ENCODE assay signal across 1 cellular context in the genomic region with DNA sequence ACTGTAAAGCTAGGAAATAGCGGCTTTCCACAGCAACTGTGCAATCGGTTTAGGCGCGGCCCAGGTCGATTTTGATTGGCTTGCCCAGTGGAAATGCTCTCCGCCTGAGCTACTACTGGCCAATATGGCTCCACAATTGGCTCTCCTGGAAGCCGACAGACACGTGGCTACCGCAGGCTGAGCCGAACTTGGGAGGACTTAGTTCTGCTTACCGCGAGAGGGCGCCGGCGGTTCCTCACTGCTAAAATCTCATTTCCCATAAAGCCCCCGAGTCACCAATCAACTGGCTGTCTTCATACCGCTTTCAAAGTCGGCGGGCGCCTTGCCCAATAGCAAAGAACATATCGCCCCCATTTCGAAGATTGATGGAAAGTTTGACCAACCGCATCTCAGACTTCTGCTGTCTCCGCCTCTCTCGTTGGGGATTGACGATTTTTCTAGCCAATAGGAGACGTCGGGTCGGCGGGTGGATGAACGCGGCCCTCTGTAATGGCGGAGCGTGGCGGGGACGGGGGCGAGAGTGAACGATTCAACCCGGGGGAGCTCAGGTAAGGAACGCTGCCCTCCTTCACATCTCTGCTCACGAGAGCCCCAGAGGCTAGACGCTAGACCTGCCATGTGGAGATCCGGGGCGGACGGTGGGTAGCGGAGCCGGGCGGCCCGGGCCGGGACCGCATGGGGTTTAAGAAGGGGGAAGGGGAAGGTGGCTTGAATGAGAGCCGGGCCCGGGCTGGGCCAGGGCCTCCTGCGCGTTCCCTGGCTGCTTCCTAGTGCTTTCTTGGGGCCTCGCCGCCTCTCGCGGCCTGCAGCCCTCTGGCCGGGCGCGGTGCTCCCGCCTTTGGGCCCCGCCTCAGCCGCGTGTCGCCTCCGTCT.
TF ChIP-seq lines count a peak whose summit lies in the region.

A gene (plus strand): TSS at position 473 of the 873 bp plus-strand sequence. CDS start 17 bp downstream, at position 490.

TF ChIP-seq in WTC11, 78 proteins besides CTCF, POLR2A, EP300 and RAD21 (continued from another document):
- TF ChIP-seq, protein P1, sequence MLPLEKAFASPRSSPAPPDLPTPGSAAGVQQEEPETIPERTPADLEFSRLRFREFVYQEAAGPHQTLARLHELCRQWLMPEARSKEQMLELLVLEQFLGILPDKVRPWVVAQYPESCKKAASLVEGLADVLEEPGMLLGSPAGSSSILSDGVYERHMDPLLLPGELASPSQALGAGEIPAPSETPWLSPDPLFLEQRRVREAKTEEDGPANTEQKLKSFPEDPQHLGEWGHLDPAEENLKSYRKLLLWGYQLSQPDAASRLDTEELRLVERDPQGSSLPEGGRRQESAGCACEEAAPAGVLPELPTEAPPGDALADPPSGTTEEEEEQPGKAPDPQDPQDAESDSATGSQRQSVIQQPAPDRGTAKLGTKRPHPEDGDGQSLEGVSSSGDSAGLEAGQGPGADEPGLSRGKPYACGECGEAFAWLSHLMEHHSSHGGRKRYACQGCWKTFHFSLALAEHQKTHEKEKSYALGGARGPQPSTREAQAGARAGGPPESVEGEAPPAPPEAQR (CRISPR knock-in tag; IDR thresholded peaks at IDR 0.05), result peak; percentile 72; the same call in 1 of the 2 replicates
- peak; percentile 99 for TF ChIP-seq NFYB (CRISPR knock-in tag; conservative IDR thresholded peaks at IDR 0.05; ENCODE audit: low read depth)
- TF ChIP-seq GTF2I (CRISPR knock-in tag; conservative IDR thresholded peaks at IDR 0.05), result 0 out of 2 replicates have a peak, but pooled peaks have one; percentile 5
- TF ChIP-seq, protein P2, sequence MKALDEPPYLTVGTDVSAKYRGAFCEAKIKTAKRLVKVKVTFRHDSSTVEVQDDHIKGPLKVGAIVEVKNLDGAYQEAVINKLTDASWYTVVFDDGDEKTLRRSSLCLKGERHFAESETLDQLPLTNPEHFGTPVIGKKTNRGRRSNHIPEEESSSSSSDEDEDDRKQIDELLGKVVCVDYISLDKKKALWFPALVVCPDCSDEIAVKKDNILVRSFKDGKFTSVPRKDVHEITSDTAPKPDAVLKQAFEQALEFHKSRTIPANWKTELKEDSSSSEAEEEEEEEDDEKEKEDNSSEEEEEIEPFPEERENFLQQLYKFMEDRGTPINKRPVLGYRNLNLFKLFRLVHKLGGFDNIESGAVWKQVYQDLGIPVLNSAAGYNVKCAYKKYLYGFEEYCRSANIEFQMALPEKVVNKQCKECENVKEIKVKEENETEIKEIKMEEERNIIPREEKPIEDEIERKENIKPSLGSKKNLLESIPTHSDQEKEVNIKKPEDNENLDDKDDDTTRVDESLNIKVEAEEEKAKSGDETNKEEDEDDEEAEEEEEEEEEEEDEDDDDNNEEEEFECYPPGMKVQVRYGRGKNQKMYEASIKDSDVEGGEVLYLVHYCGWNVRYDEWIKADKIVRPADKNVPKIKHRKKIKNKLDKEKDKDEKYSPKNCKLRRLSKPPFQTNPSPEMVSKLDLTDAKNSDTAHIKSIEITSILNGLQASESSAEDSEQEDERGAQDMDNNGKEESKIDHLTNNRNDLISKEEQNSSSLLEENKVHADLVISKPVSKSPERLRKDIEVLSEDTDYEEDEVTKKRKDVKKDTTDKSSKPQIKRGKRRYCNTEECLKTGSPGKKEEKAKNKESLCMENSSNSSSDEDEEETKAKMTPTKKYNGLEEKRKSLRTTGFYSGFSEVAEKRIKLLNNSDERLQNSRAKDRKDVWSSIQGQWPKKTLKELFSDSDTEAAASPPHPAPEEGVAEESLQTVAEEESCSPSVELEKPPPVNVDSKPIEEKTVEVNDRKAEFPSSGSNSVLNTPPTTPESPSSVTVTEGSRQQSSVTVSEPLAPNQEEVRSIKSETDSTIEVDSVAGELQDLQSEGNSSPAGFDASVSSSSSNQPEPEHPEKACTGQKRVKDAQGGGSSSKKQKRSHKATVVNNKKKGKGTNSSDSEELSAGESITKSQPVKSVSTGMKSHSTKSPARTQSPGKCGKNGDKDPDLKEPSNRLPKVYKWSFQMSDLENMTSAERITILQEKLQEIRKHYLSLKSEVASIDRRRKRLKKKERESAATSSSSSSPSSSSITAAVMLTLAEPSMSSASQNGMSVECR (CRISPR knock-in tag; IDR thresholded peaks at IDR 0.05; ENCODE audit: borderline replicate concordance), result peak; percentile 87; the same call in 1 of the 2 replicates
- TF ChIP-seq, protein P3, sequence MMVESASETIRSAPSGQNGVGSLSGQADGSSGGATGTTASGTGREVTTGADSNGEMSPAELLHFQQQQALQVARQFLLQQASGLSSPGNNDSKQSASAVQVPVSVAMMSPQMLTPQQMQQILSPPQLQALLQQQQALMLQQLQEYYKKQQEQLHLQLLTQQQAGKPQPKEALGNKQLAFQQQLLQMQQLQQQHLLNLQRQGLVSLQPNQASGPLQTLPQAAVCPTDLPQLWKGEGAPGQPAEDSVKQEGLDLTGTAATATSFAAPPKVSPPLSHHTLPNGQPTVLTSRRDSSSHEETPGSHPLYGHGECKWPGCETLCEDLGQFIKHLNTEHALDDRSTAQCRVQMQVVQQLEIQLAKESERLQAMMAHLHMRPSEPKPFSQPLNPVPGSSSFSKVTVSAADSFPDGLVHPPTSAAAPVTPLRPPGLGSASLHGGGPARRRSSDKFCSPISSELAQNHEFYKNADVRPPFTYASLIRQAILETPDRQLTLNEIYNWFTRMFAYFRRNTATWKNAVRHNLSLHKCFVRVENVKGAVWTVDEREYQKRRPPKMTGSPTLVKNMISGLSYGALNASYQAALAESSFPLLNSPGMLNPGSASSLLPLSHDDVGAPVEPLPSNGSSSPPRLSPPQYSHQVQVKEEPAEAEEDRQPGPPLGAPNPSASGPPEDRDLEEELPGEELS (CRISPR knock-in tag; IDR thresholded peaks at IDR 0.05), result peak; percentile 46; the same call in 1 of the 2 replicates
- TF ChIP-seq, protein P4, sequence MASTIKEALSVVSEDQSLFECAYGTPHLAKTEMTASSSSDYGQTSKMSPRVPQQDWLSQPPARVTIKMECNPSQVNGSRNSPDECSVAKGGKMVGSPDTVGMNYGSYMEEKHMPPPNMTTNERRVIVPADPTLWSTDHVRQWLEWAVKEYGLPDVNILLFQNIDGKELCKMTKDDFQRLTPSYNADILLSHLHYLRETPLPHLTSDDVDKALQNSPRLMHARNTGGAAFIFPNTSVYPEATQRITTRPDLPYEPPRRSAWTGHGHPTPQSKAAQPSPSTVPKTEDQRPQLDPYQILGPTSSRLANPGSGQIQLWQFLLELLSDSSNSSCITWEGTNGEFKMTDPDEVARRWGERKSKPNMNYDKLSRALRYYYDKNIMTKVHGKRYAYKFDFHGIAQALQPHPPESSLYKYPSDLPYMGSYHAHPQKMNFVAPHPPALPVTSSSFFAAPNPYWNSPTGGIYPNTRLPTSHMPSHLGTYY (CRISPR knock-in tag; IDR thresholded peaks at IDR 0.05), result peak; percentile 73; the same call in 1 of the 2 replicates
- TF ChIP-seq, protein P5, sequence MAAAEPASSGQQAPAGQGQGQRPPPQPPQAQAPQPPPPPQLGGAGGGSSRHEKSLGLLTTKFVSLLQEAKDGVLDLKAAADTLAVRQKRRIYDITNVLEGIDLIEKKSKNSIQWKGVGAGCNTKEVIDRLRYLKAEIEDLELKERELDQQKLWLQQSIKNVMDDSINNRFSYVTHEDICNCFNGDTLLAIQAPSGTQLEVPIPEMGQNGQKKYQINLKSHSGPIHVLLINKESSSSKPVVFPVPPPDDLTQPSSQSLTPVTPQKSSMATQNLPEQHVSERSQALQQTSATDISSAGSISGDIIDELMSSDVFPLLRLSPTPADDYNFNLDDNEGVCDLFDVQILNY (CRISPR knock-in tag; IDR thresholded peaks at IDR 0.05), result no peak
- TF ChIP-seq, protein P6, sequence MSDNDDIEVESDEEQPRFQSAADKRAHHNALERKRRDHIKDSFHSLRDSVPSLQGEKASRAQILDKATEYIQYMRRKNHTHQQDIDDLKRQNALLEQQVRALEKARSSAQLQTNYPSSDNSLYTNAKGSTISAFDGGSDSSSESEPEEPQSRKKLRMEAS (CRISPR knock-in tag; IDR thresholded peaks at IDR 0.05), result peak; percentile 98
- TF ChIP-seq, protein P7, sequence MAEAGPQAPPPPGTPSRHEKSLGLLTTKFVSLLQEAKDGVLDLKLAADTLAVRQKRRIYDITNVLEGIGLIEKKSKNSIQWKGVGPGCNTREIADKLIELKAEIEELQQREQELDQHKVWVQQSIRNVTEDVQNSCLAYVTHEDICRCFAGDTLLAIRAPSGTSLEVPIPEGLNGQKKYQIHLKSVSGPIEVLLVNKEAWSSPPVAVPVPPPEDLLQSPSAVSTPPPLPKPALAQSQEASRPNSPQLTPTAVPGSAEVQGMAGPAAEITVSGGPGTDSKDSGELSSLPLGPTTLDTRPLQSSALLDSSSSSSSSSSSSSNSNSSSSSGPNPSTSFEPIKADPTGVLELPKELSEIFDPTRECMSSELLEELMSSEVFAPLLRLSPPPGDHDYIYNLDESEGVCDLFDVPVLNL (CRISPR knock-in tag; IDR thresholded peaks at IDR 0.05; ENCODE audit: borderline replicate concordance, low read depth), result peak; percentile 50; the same call in 1 of the 2 replicates
- TF ChIP-seq, protein P8, sequence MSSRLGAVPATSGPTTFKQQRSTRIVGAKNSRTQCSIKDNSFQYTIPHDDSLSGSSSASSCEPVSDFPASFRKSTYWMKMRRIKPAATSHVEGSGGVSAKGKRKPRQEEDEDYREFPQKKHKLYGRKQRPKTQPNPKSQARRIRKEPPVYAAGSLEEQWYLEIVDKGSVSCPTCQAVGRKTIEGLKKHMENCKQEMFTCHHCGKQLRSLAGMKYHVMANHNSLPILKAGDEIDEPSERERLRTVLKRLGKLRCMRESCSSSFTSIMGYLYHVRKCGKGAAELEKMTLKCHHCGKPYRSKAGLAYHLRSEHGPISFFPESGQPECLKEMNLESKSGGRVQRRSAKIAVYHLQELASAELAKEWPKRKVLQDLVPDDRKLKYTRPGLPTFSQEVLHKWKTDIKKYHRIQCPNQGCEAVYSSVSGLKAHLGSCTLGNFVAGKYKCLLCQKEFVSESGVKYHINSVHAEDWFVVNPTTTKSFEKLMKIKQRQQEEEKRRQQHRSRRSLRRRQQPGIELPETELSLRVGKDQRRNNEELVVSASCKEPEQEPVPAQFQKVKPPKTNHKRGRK (CRISPR knock-in tag; IDR thresholded peaks at IDR 0.05; ENCODE audit: borderline replicate concordance), result no peak
- TF ChIP-seq, protein P9, sequence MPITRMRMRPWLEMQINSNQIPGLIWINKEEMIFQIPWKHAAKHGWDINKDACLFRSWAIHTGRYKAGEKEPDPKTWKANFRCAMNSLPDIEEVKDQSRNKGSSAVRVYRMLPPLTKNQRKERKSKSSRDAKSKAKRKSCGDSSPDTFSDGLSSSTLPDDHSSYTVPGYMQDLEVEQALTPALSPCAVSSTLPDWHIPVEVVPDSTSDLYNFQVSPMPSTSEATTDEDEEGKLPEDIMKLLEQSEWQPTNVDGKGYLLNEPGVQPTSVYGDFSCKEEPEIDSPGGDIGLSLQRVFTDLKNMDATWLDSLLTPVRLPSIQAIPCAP (CRISPR knock-in tag; IDR thresholded peaks at IDR 0.05), result 0 out of 2 replicates have a peak, but pooled peaks have one; percentile 37
- TF ChIP-seq KAT7 (CRISPR knock-in tag; IDR thresholded peaks at IDR 0.05; ENCODE audit: borderline replicate concordance), result 0 out of 2 replicates have a peak, but pooled peaks have one; percentile 65
- peak; percentile 14; the same call in 1 of the 2 replicates for TF ChIP-seq FOXP1 (CRISPR knock-in tag; IDR thresholded peaks at IDR 0.05; ENCODE audit: borderline replicate concordance)
- peak; percentile 48; the same call in 1 of the 2 replicates for TF ChIP-seq JUN (CRISPR knock-in tag; IDR thresholded peaks at IDR 0.05)
- TF ChIP-seq ZNF423 (CRISPR knock-in tag; IDR thresholded peaks at IDR 0.05), result peak; percentile 17; the same call in 1 of the 2 replicates
- peak; percentile 66 for TF ChIP-seq SP1 (CRISPR knock-in tag; conservative IDR thresholded peaks at IDR 0.05)
- peak; percentile 11; the same call in 1 of the 2 replicates for TF ChIP-seq ETV6 (CRISPR knock-in tag; IDR thresholded peaks at IDR 0.05)
